In the genomic region with DNA sequence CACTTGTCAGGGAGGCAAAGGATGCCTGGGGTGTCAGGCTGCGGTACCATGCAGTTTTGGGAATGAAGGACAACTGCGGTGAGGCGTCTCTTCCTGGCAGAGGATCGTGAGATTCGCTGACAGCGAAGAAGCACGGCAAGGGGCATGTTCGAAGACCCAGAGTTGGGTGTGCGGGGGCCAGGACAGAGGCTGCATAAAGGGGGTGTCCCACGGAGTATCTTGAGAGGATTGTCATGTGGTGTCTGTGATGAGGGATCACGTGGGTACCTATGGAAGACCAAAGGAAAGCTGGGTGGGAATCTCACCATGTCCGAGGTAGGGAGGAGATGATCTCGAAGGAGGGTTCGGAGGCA, we compare ENCODE assay signal across 6 cellular contexts. TPM values are rescaled to one million over a fixed set of nuclear protein-coding genes. Genes with fewer than 3 reads are reported as not detected.
DNase-seq lines count a peak whose midpoint lies in the region; TF ChIP-seq lines count a peak whose summit lies in the region.

No MANE protein-coding gene starts in this region.

- no peaks in the 10 kb centered on the region for H3K27me3 ChIP-seq in colonic mucosa
- no peaks in the 10 kb centered on the region for H3K27me3 ChIP-seq in parathyroid adenoma (ENCODE audit: control insufficient read depth, insufficient read depth, low read length)

- TF ChIP-seq CTCF in colonic mucosa (IDR thresholded peaks at IDR 0.05) (no peak), parathyroid adenoma (IDR thresholded peaks at IDR 0.05) (no peak)

- H3K4me1 ChIP-seq in colonic mucosa = no peaks in the 10 kb centered on the region
- peaks cover 3% of the 10 kb centered on the region for H3K4me1 ChIP-seq in parathyroid adenoma

- no peak for DNase-seq in activated naive CD4-positive, alpha-beta T cell treated with anti-CD3 and anti-CD28 coated beads for 36 hours
- DNase-seq in activated naive CD4-positive, alpha-beta T cell (lab: John Stamatoyannopoulos, UW) = no peak
- DNase-seq in colonic mucosa = no peak
- no peak for DNase-seq in NCI-H2081 (lab: John Stamatoyannopoulos, UW)
- DNase-seq in NCI-H1694 (lab: John Stamatoyannopoulos, UW) = no peak

- no peaks in the 10 kb centered on the region for H3K9me3 ChIP-seq in colonic mucosa
- H3K9me3 ChIP-seq in parathyroid adenoma (ENCODE audit: control insufficient read depth, low read length) = no peaks in the 10 kb centered on the region

- CTCF ChIA-PET in activated naive CD4-positive, alpha-beta T cell treated with anti-CD3 and anti-CD28 coated beads for 36 hours (lab: Charles Lee) = interaction anchor here (0.6 to 9.7 kb wide), 5 partner anchors 9 to 103 kb away, joined by 3 to 90 read pairs (median 3); no protein-coding TSS in a partner anchor

- peak overlapping the region; percentile 90 for H3K4me3 ChIP-seq in colonic mucosa
- peak overlapping the region; percentile 95 for H3K4me3 ChIP-seq in parathyroid adenoma (ENCODE audit: low read depth, low read length)

- H3K4me2 ChIP-seq in parathyroid adenoma (ENCODE audit: low read length) = peak overlapping the region; percentile 87

- H2AFZ ChIP-seq in parathyroid adenoma = peak overlapping the region; percentile 76

- H3K9ac ChIP-seq in colonic mucosa (ENCODE audit: low read depth in 2 of 2, low read length in 2 of 2) (peak overlapping the region; percentile 82 to 86), parathyroid adenoma (peak overlapping the region; percentile 37)

- H3K27ac Mint-ChIP-seq in activated naive CD4-positive, alpha-beta T cell treated with anti-CD3 and anti-CD28 coated beads for 36 hours = peak overlapping the region; percentile 74

- H3K9me3 Mint-ChIP-seq in activated naive CD4-positive, alpha-beta T cell treated with anti-CD3 and anti-CD28 coated beads for 36 hours = no peaks in the 10 kb centered on the region

- peaks cover 41% of the 10 kb centered on the region for H3K36me3 Mint-ChIP-seq in activated naive CD4-positive, alpha-beta T cell treated with anti-CD3 and anti-CD28 coated beads for 36 hours (ENCODE audit: low read depth)

- H3K27me3 Mint-ChIP-seq in activated naive CD4-positive, alpha-beta T cell treated with anti-CD3 and anti-CD28 coated beads for 36 hours (ENCODE audit: low read depth) = no peaks in the 10 kb centered on the region

- H3K27ac ChIP-seq in colonic mucosa (peak overlapping the region; percentile 63), parathyroid adenoma (peak overlapping the region; percentile 62)

- peaks cover 64% of the 10 kb centered on the region for H3K4me1 Mint-ChIP-seq in activated naive CD4-positive, alpha-beta T cell treated with anti-CD3 and anti-CD28 coated beads for 36 hours (ENCODE audit: low read depth)

- H3K36me3 ChIP-seq in colonic mucosa (peaks cover 5% of the 10 kb centered on the region), parathyroid adenoma (ENCODE audit: control insufficient read depth, insufficient read depth, low read length) (no peaks in the 10 kb centered on the region)

- H3K79me2 ChIP-seq in parathyroid adenoma = peaks cover 23% of the 10 kb centered on the region

- intact Hi-C loops in activated naive CD4-positive, alpha-beta T cell treated with anti-CD3 and anti-CD28 coated beads for 36 hours (cut with micrococcal nuclease) = loop anchor here (1.0 kb wide), 1 partner anchor 24 kb away; no protein-coding TSS in a partner anchor
- intact Hi-C loops in colonic mucosa (cut with DNase I) = no loop called here

- peak overlapping the region; percentile 79 for H3K4me3 Mint-ChIP-seq in activated naive CD4-positive, alpha-beta T cell treated with anti-CD3 and anti-CD28 coated beads for 36 hours

RNA-seq across cellular contexts. Expression of a gene that starts 0.4 kb away (rescaled TPM):
- total RNA-seq in activated naive CD4-positive, alpha-beta T cell treated with anti-CD3 and anti-CD28 coated beads for 36 hours = 10 to 100 TPM; 69.1 to 73.5 TPM
- 10 to 100 TPM; 23.6 to 26.8 TPM for total RNA-seq in colonic mucosa

RNA-seq across cellular contexts. Expression of a gene that starts 18.5 kb away (rescaled TPM):
- total RNA-seq in activated naive CD4-positive, alpha-beta T cell treated with anti-CD3 and anti-CD28 coated beads for 36 hours = 100 to 1,000 TPM; 135 TPM
- total RNA-seq in colonic mucosa = 10 to 100 TPM; 44.4 to 49.4 TPM

RNA-seq across cellular contexts. Expression of a gene that starts 40.9 kb away (rescaled TPM):
- 10 to 100 TPM; 17.4 to 17.5 TPM for total RNA-seq in activated naive CD4-positive, alpha-beta T cell treated with anti-CD3 and anti-CD28 coated beads for 36 hours
- total RNA-seq in colonic mucosa = 1 to 10 TPM; 4.5 to 5.6 TPM

RNA-seq across cellular contexts. Expression of a gene that starts 47.7 kb away (rescaled TPM):
- total RNA-seq in activated naive CD4-positive, alpha-beta T cell treated with anti-CD3 and anti-CD28 coated beads for 36 hours = 1 to 10 TPM; 3.4 to 4.0 TPM
- total RNA-seq in colonic mucosa = 1 to 10 TPM; 1.2 to 2.2 TPM

RNA-seq across cellular contexts. Expression of a gene that starts 53.6 kb away (rescaled TPM):
- 1 to 10 TPM; 3.7 to 4.2 TPM for total RNA-seq in activated naive CD4-positive, alpha-beta T cell treated with anti-CD3 and anti-CD28 coated beads for 36 hours
- total RNA-seq in colonic mucosa = 1 to 10 TPM; 1.1 to 2.9 TPM
